In genomic region chr22:32413715-32414114, GRCh38 we compare ENCODE assay signal across 8 cellular contexts. TPM values are rescaled to one million over a fixed set of nuclear protein-coding genes. Genes with fewer than 3 reads are reported as not detected.
A peak's percentile ranks its signal among the peaks of the same experiment; 100 is the strongest.
DNase-seq lines count a peak whose midpoint lies in the region; ATAC-seq, FAIRE-seq and TF ChIP-seq lines count a peak whose summit lies in the region.

No MANE protein-coding gene starts in this region.

- H3K4me3 ChIP-seq in endothelial cell of umbilical vein (replicated peaks in 1 of 3; ENCODE audit: insufficient read depth in 1 of 3, low read depth in 1 of 3, low read length in 3 of 3) (no peak overlapping the region), smooth muscle cell (no peak overlapping the region)

- H3K27ac ChIP-seq in endothelial cell of umbilical vein (ENCODE audit: insufficient read depth, low read depth, low read length) (no peak overlapping the region), smooth muscle cell (ENCODE audit: low read depth) (no peak overlapping the region)

- no peaks in the 10 kb centered on the region for H4K20me1 ChIP-seq in endothelial cell of umbilical vein (replicated peaks; ENCODE audit: control insufficient read depth, extremely low read depth, insufficient read depth, low read length)
- peaks cover 14% of the 10 kb centered on the region for H4K20me1 ChIP-seq in smooth muscle cell (ENCODE audit: low read depth)

- WGBS in smooth muscle cell (ENCODE audit: low lambda C conversion rate), result 78% methylated on average over 2 of the region's 2 CpGs

- CTCF ChIA-PET in endothelial cell of umbilical vein (lab: Charles Lee), result interaction anchor here (1.0 kb wide), 1 partner anchor 60 kb away, joined by 7 read pairs; no protein-coding TSS in a partner anchor

- POLR2A ChIA-PET in endothelial cell of umbilical vein (lab: Charles Lee), result interaction anchor here (0.6 kb wide), 1 partner anchor 23 kb away, joined by 3 read pairs; no protein-coding TSS in a partner anchor

- H3K79me2 ChIP-seq in endothelial cell of umbilical vein (ENCODE audit: control insufficient read depth, insufficient read depth, low read length) (peaks cover 32% of the 10 kb centered on the region), smooth muscle cell (ENCODE audit: low read depth) (peaks cover 31% of the 10 kb centered on the region)

- dilution Hi-C loops in endothelial cell of umbilical vein (cut with MboI; ENCODE audit: extremely low pct_ligation_motif_present, low sequenced_read_pairs), result no loop called here

- no peak for ATAC-seq in GM18867 (IDR thresholded peaks at IDR 0.05; ENCODE audit: unreplicated experiment)

- no peak for FAIRE-seq in endothelial cell of umbilical vein (lab: Jason Lieb, UNC)

- H3K4me1 ChIP-seq in endothelial cell of umbilical vein (ENCODE audit: control insufficient read depth, extremely low read depth, insufficient read depth, low read length) (peaks cover 14% of the 10 kb centered on the region), smooth muscle cell (ENCODE audit: low read depth) (peaks cover 16% of the 10 kb centered on the region)

- TF ChIP-seq CTCF in endothelial cell of umbilical vein (IDR thresholded peaks at IDR 0.05; ENCODE audit: extremely low read depth in 1 of 2, insufficient read depth in 1 of 2, low read depth in 1 of 2, low read length in 2 of 2), result peak; percentile 16 to 36
- TF ChIP-seq CTCF in smooth muscle cell (IDR thresholded peaks at IDR 0.05; ENCODE audit: borderline replicate concordance, insufficient read depth, poor library complexity, severe bottlenecking), result peak; percentile 26

- H3K9ac ChIP-seq in endothelial cell of umbilical vein (replicated peaks; ENCODE audit: extremely low read depth, insufficient read depth, low read length) (no peak overlapping the region), smooth muscle cell (ENCODE audit: low read depth) (no peak overlapping the region)

- H3K9me3 ChIP-seq in endothelial cell of umbilical vein (replicated peaks; ENCODE audit: control insufficient read depth, insufficient read depth, low read length) (no peaks in the 10 kb centered on the region), smooth muscle cell (replicated peaks; ENCODE audit: low read depth) (no peaks in the 10 kb centered on the region)

- DNase-seq in NCI-H510A treated with DMSO at 0.1 percent for 48 hours (lab: John Stamatoyannopoulos, UW) (peak; percentile 1), NCI-H510A (lab: John Stamatoyannopoulos, UW) (no peak), NCI-H146 treated with DMSO at 0.1 percent for 48 hours (lab: John Stamatoyannopoulos, UW; ENCODE audit: unreplicated experiment) (peak; percentile 6), endothelial cell of umbilical vein (ENCODE audit: low read depth, low spot score) (peak; percentile 28), smooth muscle cell (lab: John Stamatoyannopoulos, UW; ENCODE audit: unreplicated experiment) (no peak), NCI-H2029 treated with DMSO at 0.1 percent for 48 hours (lab: John Stamatoyannopoulos, UW) (no peak), GOT3 (lab: John Stamatoyannopoulos, UW) (no peak)

- H3K36me3 ChIP-seq in endothelial cell of umbilical vein (ENCODE audit: control insufficient read depth in 2 of 2, extremely low read depth in 1 of 2, insufficient read depth in 2 of 2, low read length in 2 of 2) (peaks cover 0 to under 1% of the 10 kb centered on the region in 2 experiments), smooth muscle cell (ENCODE audit: low read depth) (no peaks in the 10 kb centered on the region)

- no peak for TF ChIP-seq POLR2A in endothelial cell of umbilical vein (IDR thresholded peaks at IDR 0.05; ENCODE audit: low read depth, low read length)

- H2AFZ ChIP-seq in endothelial cell of umbilical vein (ENCODE audit: low read depth, low read length), result peak overlapping the region; percentile 24
- no peak overlapping the region for H2AFZ ChIP-seq in smooth muscle cell (ENCODE audit: low read depth)

- H3F3A ChIP-seq in smooth muscle cell (ENCODE audit: low read depth), result no peaks in the 10 kb centered on the region

- intact Hi-C loops in endothelial cell of umbilical vein (cut with micrococcal nuclease), result no loop called here

- peaks cover 7 to 10% of the 10 kb centered on the region in 2 experiments for H3K27me3 ChIP-seq in endothelial cell of umbilical vein (ENCODE audit: control insufficient read depth in 2 of 2, insufficient read depth in 2 of 2, low read length in 2 of 2)
- H3K27me3 ChIP-seq in smooth muscle cell (ENCODE audit: low read depth), result peaks cover 21% of the 10 kb centered on the region

- no peaks in the 10 kb centered on the region for H3K9me1 ChIP-seq in endothelial cell of umbilical vein (replicated peaks; ENCODE audit: control insufficient read depth, extremely low read depth, insufficient read depth, low read length)

- no TSS peak for BruUV-seq in endothelial cell of umbilical vein (replicated peaks; lab: Mats Ljungman, UMichigan)

- no peak overlapping the region for H3K4me2 ChIP-seq in endothelial cell of umbilical vein (ENCODE audit: insufficient read depth, low read length)
- H3K4me2 ChIP-seq in smooth muscle cell, result no peak overlapping the region

TF ChIP-seq in endothelial cell of umbilical vein, 7 proteins besides CTCF, POLR2A, EP300 and RAD21:
- no peak for TF ChIP-seq MYC (IDR thresholded peaks at IDR 0.05; ENCODE audit: low read depth, low read length)
- TF ChIP-seq FOS (IDR thresholded peaks at IDR 0.05; ENCODE audit: borderline replicate concordance, insufficient read depth, low read length), result no peak
- TF ChIP-seq EZH2 (IDR thresholded peaks at IDR 0.05; ENCODE audit: borderline replicate concordance, low read depth, low read length, severe bottlenecking), result no peak
- no peak for TF ChIP-seq POLR2AphosphoS5 (IDR thresholded peaks at IDR 0.05; ENCODE audit: insufficient read depth, low read depth, low read length)
- TF ChIP-seq, protein P1, sequence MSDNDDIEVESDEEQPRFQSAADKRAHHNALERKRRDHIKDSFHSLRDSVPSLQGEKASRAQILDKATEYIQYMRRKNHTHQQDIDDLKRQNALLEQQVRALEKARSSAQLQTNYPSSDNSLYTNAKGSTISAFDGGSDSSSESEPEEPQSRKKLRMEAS (IDR thresholded peaks at IDR 0.05; ENCODE audit: insufficient read depth, insufficient read length), result no peak
- no peak for TF ChIP-seq JUN (IDR thresholded peaks at IDR 0.05; ENCODE audit: borderline replicate concordance, insufficient read depth, insufficient read length, low read depth)
- no peak for TF ChIP-seq GATA2 (IDR thresholded peaks at IDR 0.05; ENCODE audit: insufficient read depth, insufficient read length, low read depth, low read length)

RNA-seq across cellular contexts. Expression of gene RTCB, which starts 1.7 kb away (rescaled TPM):
- total RNA-seq in endothelial cell of umbilical vein, result 97.4 and 98.7 TPM in 2 replicates
- 85.2 and 100 TPM in 2 replicates for polyA plus RNA-seq in endothelial cell of umbilical vein
- 121 and 141 TPM in 2 replicates for polyA plus RNA-seq in endothelial cell of umbilical vein (2011; cell fraction: cytosol; rRNA removed)
- polyA plus RNA-seq in endothelial cell of umbilical vein (2011; cell fraction: nucleus; rRNA removed), result 102 and 139 TPM in 2 replicates
- 80.4 and 111 TPM in 2 replicates for polyA plus RNA-seq in endothelial cell of umbilical vein (2012)
- 129 and 130 TPM in 2 replicates for polyA minus RNA-seq in endothelial cell of umbilical vein
- polyA minus RNA-seq in endothelial cell of umbilical vein (2011; cell fraction: cytosol; rRNA and poly(A)+ RNA removed), result 28.2 TPM
- 36.4 and 52.2 TPM in 2 replicates for polyA minus RNA-seq in endothelial cell of umbilical vein (2011; cell fraction: nucleus; rRNA and poly(A)+ RNA removed)
- 120 and 175 TPM in 2 replicates for total RNA-seq in smooth muscle cell
- polyA plus RNA-seq in smooth muscle cell, result 105 and 106 TPM in 2 replicates

RNA-seq across cellular contexts. Expression of gene BPIFC, which starts 50.5 kb away (rescaled TPM):
- total RNA-seq in endothelial cell of umbilical vein, result not detected in 2 replicates
- polyA plus RNA-seq in endothelial cell of umbilical vein, result not detected in 2 replicates
- polyA plus RNA-seq in endothelial cell of umbilical vein (2011; cell fraction: cytosol; rRNA removed), result not detected in 2 replicates
- 0.08 TPM in 1 of 2 replicates, not detected in the other for polyA plus RNA-seq in endothelial cell of umbilical vein (2011; cell fraction: nucleus; rRNA removed)
- polyA plus RNA-seq in endothelial cell of umbilical vein (2012), result not detected in 2 replicates
- not detected in 2 replicates for polyA minus RNA-seq in endothelial cell of umbilical vein
- polyA minus RNA-seq in endothelial cell of umbilical vein (2011; cell fraction: cytosol; rRNA and poly(A)+ RNA removed), result not detected
- polyA minus RNA-seq in endothelial cell of umbilical vein (2011; cell fraction: nucleus; rRNA and poly(A)+ RNA removed), result not detected in 2 replicates
- total RNA-seq in smooth muscle cell, result 1.5 and 8.3 TPM in 2 replicates
- not detected in 2 replicates for polyA plus RNA-seq in smooth muscle cell

RNA-seq across cellular contexts. Expression of gene RFPL3, which starts 56.0 kb away (rescaled TPM):
- total RNA-seq in endothelial cell of umbilical vein, result not detected in 2 replicates
- polyA plus RNA-seq in endothelial cell of umbilical vein, result not detected in 2 replicates
- polyA plus RNA-seq in endothelial cell of umbilical vein (2011; cell fraction: cytosol; rRNA removed), result not detected in 2 replicates
- not detected in 2 replicates for polyA plus RNA-seq in endothelial cell of umbilical vein (2011; cell fraction: nucleus; rRNA removed)
- polyA plus RNA-seq in endothelial cell of umbilical vein (2012), result not detected in 2 replicates
- polyA minus RNA-seq in endothelial cell of umbilical vein, result not detected in 2 replicates
- not detected for polyA minus RNA-seq in endothelial cell of umbilical vein (2011; cell fraction: cytosol; rRNA and poly(A)+ RNA removed)
- not detected in 2 replicates for polyA minus RNA-seq in endothelial cell of umbilical vein (2011; cell fraction: nucleus; rRNA and poly(A)+ RNA removed)
- not detected in 2 replicates for total RNA-seq in smooth muscle cell
- polyA plus RNA-seq in smooth muscle cell, result 0.26 TPM in 1 of 2 replicates, not detected in the other

Comparison
In these comparisons a context has a peak if more than half of its experiments do, and no peak if none do; other contexts are left out.
1. DNase-seq: peak in NCI-H510A treated with DMSO at 0.1 percent for 48 hours (single experiment), NCI-H146 treated with DMSO at 0.1 percent for 48 hours (single experiment) and endothelial cell of umbilical vein (single experiment); none in NCI-H510A (single experiment), smooth muscle cell (single experiment), NCI-H2029 treated with DMSO at 0.1 percent for 48 hours (single experiment) and GOT3 (single experiment).